In genomic region chr7:116535416-116535815, GRCh38 we compare ENCODE assay signal across 11 cellular contexts. TPM values are rescaled to one million over a fixed set of nuclear protein-coding genes. Genes with fewer than 3 reads are reported as not detected.
"Had no signal": no experiment of that assay in that cellular context is flagged by ENCODE, and none has a peak within 500 bp of the region (broad histone marks: within the 10 kb centered on the region; RNA-seq: fewer than 3 reads in every experiment).

No MANE protein-coding gene starts in this region.

- H3K9me3 Mint-ChIP-seq: T-helper 1 cell treated with Interleukin-12 subunit alpha and Interleukin-12 subunit beta and Interleukin-4 antibody, amounts not matched to agents 30 μg/mL and 1 μg/mL, for 36 hours had no signal

- H3K27me3 ChIP-seq: ascending aorta, cardiac muscle cell, gastroesophageal sphincter, transverse colon had no signal

- H3K36me3 Mint-ChIP-seq: naive thymus-derived CD4-positive, alpha-beta T cell had no signal

- H3K36me3 ChIP-seq: cardiac muscle cell, neutrophil, transverse colon had no signal

- H3K9me3 ChIP-seq: ascending aorta, gastroesophageal sphincter, neutrophil, transverse colon had no signal

- DNase-seq: activated CD4-positive, alpha-beta T cell treated with anti-CD3 and anti-CD28 coated beads for 4 hours; activated CD8-positive, alpha-beta memory T cell treated with anti-CD3 and anti-CD28 coated beads, Interleukin-2, amount 50 U/mL, for 4 hours; activated CD8-positive, alpha-beta T cell treated with anti-CD3 and anti-CD28 coated beads for 36 hours; activated T-cell treated with anti-CD3 and anti-CD28 coated beads, Interleukin-2, amount 50 U/mL, for 72 hours; naive thymus-derived CD4-positive, alpha-beta T cell; transverse colon had no signal

- H3K27ac ChIP-seq: cardiac muscle cell, neutrophil had no signal

- H3K4me1 Mint-ChIP-seq: naive thymus-derived CD4-positive, alpha-beta T cell had no signal

- H3K27ac Mint-ChIP-seq: activated CD8-positive, alpha-beta T cell treated with anti-CD3 and anti-CD28 coated beads for 36 hours; activated T-cell treated with anti-CD3 and anti-CD28 coated beads, Interleukin-2, amount 50 U/mL, for 72 hours; naive thymus-derived CD4-positive, alpha-beta T cell; T-helper 1 cell treated with Interleukin-12 subunit alpha and Interleukin-12 subunit beta and Interleukin-4 antibody, amounts not matched to agents 30 μg/mL and 1 μg/mL, for 36 hours had no signal

- H3K4me3 Mint-ChIP-seq: activated CD8-positive, alpha-beta T cell treated with anti-CD3 and anti-CD28 coated beads for 36 hours; activated T-cell treated with anti-CD3 and anti-CD28 coated beads, Interleukin-2, amount 50 U/mL, for 72 hours; naive thymus-derived CD4-positive, alpha-beta T cell; T-helper 1 cell treated with Interleukin-12 subunit alpha and Interleukin-12 subunit beta and Interleukin-4 antibody, amounts not matched to agents 30 μg/mL and 1 μg/mL, for 36 hours had no signal

- ATAC-seq: activated CD8-positive, alpha-beta T cell treated with anti-CD3 and anti-CD28 coated beads for 36 hours; activated T-cell treated with anti-CD3 and anti-CD28 coated beads, Interleukin-2, amount 50 U/mL, for 72 hours; naive thymus-derived CD4-positive, alpha-beta T cell had no signal

- H3K4me3 ChIP-seq: ascending aorta, cardiac muscle cell, gastroesophageal sphincter, transverse colon had no signal

RNA-seq across cellular contexts. Expression of gene CAV2, which starts 35.9 kb away (rescaled TPM):
- total RNA-seq: activated CD8-positive, alpha-beta T cell treated with anti-CD3 and anti-CD28 coated beads for 36 hours; activated T-cell treated with anti-CD3 and anti-CD28 coated beads, Interleukin-2, amount 50 U/mL, for 72 hours had no signal
